8 cellular contexts compared by ENCODE assay signal in genomic region chr15:66841953-66842681, GRCh38.
DNase-seq lines count a peak whose midpoint lies in the region; ATAC-seq, FAIRE-seq and TF ChIP-seq lines count a peak whose summit lies in the region.

No MANE protein-coding gene starts in this region.

- H3K27me3 Mint-ChIP-seq in activated CD8-positive, alpha-beta T cell treated with anti-CD3 and anti-CD28 coated beads for 36 hours: peaks cover 37% of the 10 kb centered on the region

- TF ChIP-seq CTCF in AG09309 (IDR thresholded peaks at IDR 0.05; ENCODE audit: control insufficient read depth, insufficient read depth, low read depth, low read length, missing control alignments) (no peak), esophagus squamous epithelium (IDR thresholded peaks at IDR 0.05) (peak in 1 of 6 experiments; percentile 8), mucosa of descending colon (IDR thresholded peaks at IDR 0.05) (no peak), tibial nerve (IDR thresholded peaks at IDR 0.05) (peak in 2 of 5 experiments; percentile 29 to 31)
- TF ChIP-seq CTCF in activated CD8-positive, alpha-beta T cell treated with anti-CD3 and anti-CD28 coated beads for 36 hours (IDR thresholded peaks at IDR 0.05): no peak

- no peak overlapping the region for H3K27ac Mint-ChIP-seq in activated CD8-positive, alpha-beta T cell treated with anti-CD3 and anti-CD28 coated beads for 36 hours

- DNase-seq in AG09309 (ENCODE audit: low read depth) (peak; percentile 72), HAP-1 (ENCODE audit: low spot score in 2 of 2) (peak in 1 of 2 experiments; percentile 75), esophagus squamous epithelium (lab: John Stamatoyannopoulos, UW) (peak; percentile 25), mucosa of descending colon (peak; percentile 77 to 85 (median 81)), tibial nerve (ENCODE audit: low spot score in 2 of 2) (peak; percentile 77 to 79), GM19239 (ENCODE audit: insufficient read length, low spot score) (no peak)
- DNase-seq in activated CD8-positive, alpha-beta T cell treated with anti-CD3 and anti-CD28 coated beads for 36 hours: peak; percentile 36
- no peak for DNase-seq in effector CD4-positive, alpha-beta T cell

- peak overlapping the region; percentile 44 for H3K4me3 ChIP-seq in AG09309 (ENCODE audit: control insufficient read depth, low read depth, low read length)
- H3K4me3 ChIP-seq in HAP-1: peak overlapping the region; percentile 28
- H3K4me3 ChIP-seq in esophagus squamous epithelium: peak overlapping the region; percentile 30 to 74 (median 45)
- H3K4me3 ChIP-seq in mucosa of descending colon: peak overlapping the region; percentile 11
- H3K4me3 ChIP-seq in tibial nerve: peak overlapping the region; percentile 15 to 54 (median 32)

- TF ChIP-seq POLR2A in esophagus squamous epithelium (IDR thresholded peaks at IDR 0.05) (peak in 1 of 4 donors; percentile 30), tibial nerve (IDR thresholded peaks at IDR 0.05) (peak in 1 of 2 donors; percentile 41)

- peak in 1 of 2 donors; percentile 87 for TF ChIP-seq EP300 in tibial nerve (IDR thresholded peaks at IDR 0.05)

- 18 to 39% methylated on average over 6 of the region's 50 CpGs for WGBS in esophagus squamous epithelium, 2 donors
- 4 to 6% methylated on average over 19 to 50 of the region's 50 CpGs for WGBS in tibial nerve, 2 donors

- H3K27me3 ChIP-seq in HAP-1 (ENCODE audit: low read depth) (no peaks in the 10 kb centered on the region), esophagus squamous epithelium (peaks cover 0 to 43% (median 0%) of the 10 kb centered on the region in 4 donors), tibial nerve (no peaks in the 10 kb centered on the region)

- POLR2A ChIA-PET in activated CD8-positive, alpha-beta T cell treated with anti-CD3 and anti-CD28 coated beads for 36 hours (lab: Charles Lee): no interaction called here

- in situ Hi-C loops in HAP-1 (cut with MboI; ENCODE audit: low sequenced_read_pairs): loop anchor here (5.0 kb wide), 1 partner anchor 240 kb away; no protein-coding TSS in a partner anchor

- no peaks in the 10 kb centered on the region for H3K36me3 ChIP-seq in HAP-1 (replicated peaks)
- H3K36me3 ChIP-seq in esophagus squamous epithelium: no peaks in the 10 kb centered on the region
- no peaks in the 10 kb centered on the region for H3K36me3 ChIP-seq in mucosa of descending colon (ENCODE audit: low read depth)
- H3K36me3 ChIP-seq in tibial nerve: no peaks in the 10 kb centered on the region

- FAIRE-seq in GM19239 (lab: Jason Lieb, UNC): no peak

- H3K4me1 ChIP-seq in HAP-1 (peaks cover 5% of the 10 kb centered on the region), esophagus squamous epithelium (peaks cover 15 to 34% (median 17%) of the 10 kb centered on the region in 3 donors), mucosa of descending colon (ENCODE audit: low read depth) (peaks cover 7% of the 10 kb centered on the region), tibial nerve (peaks cover 0 to 47% (median 24%) of the 10 kb centered on the region in 4 donors)

- no peak for ATAC-seq in activated CD8-positive, alpha-beta T cell treated with anti-CD3 and anti-CD28 coated beads for 36 hours
- peak; percentile 87 for ATAC-seq in mucosa of descending colon

- peak overlapping the region; percentile 81 to 98 (median 90) for H3K27ac ChIP-seq in esophagus squamous epithelium
- H3K27ac ChIP-seq in tibial nerve: peak overlapping the region; percentile 82 to 96 (median 92)

- H3K9me3 Mint-ChIP-seq in activated CD8-positive, alpha-beta T cell treated with anti-CD3 and anti-CD28 coated beads for 36 hours: no peaks in the 10 kb centered on the region

- CTCF ChIA-PET in activated CD8-positive, alpha-beta T cell treated with anti-CD3 and anti-CD28 coated beads for 36 hours (lab: Charles Lee): interaction anchor here (0.8 kb wide), 1 partner anchor 9 kb away, joined by 3 read pairs; no protein-coding TSS in a partner anchor

- intact Hi-C loops in activated CD8-positive, alpha-beta T cell treated with anti-CD3 and anti-CD28 coated beads for 36 hours (cut with micrococcal nuclease): no loop called here
- intact Hi-C loops in esophagus squamous epithelium (cut with DNase I): loop anchor here (10.0 kb wide), 1 partner anchor 157 kb away; no protein-coding TSS in a partner anchor
- intact Hi-C loops in mucosa of descending colon (cut with DNase I, micrococcal nuclease): loop anchor here in 1 of 2 donors (10.0 kb wide), 1 partner anchor 57 kb away; no protein-coding TSS in a partner anchor

- peak overlapping the region; percentile 9 for H3K4me3 Mint-ChIP-seq in activated CD8-positive, alpha-beta T cell treated with anti-CD3 and anti-CD28 coated beads for 36 hours

- peaks cover 5% of the 10 kb centered on the region for H3K4me1 Mint-ChIP-seq in activated CD8-positive, alpha-beta T cell treated with anti-CD3 and anti-CD28 coated beads for 36 hours (ENCODE audit: low read depth)

- H3K9me3 ChIP-seq in HAP-1 (no peaks in the 10 kb centered on the region), esophagus squamous epithelium (no peaks in the 10 kb centered on the region), mucosa of descending colon (no peaks in the 10 kb centered on the region), tibial nerve (no peaks in the 10 kb centered on the region)

- H3K36me3 Mint-ChIP-seq in activated CD8-positive, alpha-beta T cell treated with anti-CD3 and anti-CD28 coated beads for 36 hours (ENCODE audit: low read depth): no peaks in the 10 kb centered on the region

Comparison
In these comparisons a context has a peak if more than half of its experiments do, and no peak if none do; other contexts are left out.
1. DNase-seq: peak in AG09309 (single experiment), activated CD8-positive, alpha-beta T cell treated with anti-CD3 and anti-CD28 coated beads for 36 hours (single experiment), esophagus squamous epithelium (single experiment), mucosa of descending colon (3 of 3) and tibial nerve (2 of 2); none in effector CD4-positive, alpha-beta T cell (single experiment) and GM19239 (single experiment).
2. Peak in every context shown above with its lines, with median percentiles within 50 percentile points of each other: H3K4me3 ChIP-seq.